In genomic region chr1:212007178-212007577, GRCh38 we compare ENCODE assay signal across 27 cellular contexts. TPM values are rescaled to one million over a fixed set of nuclear protein-coding genes. Genes with fewer than 3 reads are reported as not detected.
DNase-seq lines count a peak whose midpoint lies in the region; ATAC-seq, FAIRE-seq and TF ChIP-seq lines count a peak whose summit lies in the region.
"Had no signal": no experiment of that assay in that cellular context is flagged by ENCODE, and none has a peak within 500 bp of the region (broad histone marks: within the 10 kb centered on the region; RNA-seq: fewer than 3 reads in every experiment).

No MANE protein-coding gene starts in this region.

- H3K4me3 ChIP-seq in IMR-90 (ENCODE audit: insufficient read depth, low read depth, low read length): no peak overlapping the region
- no peak overlapping the region for H3K4me3 ChIP-seq in SJCRH30
- H3K4me3 ChIP-seq in K562: no peak overlapping the region
- H3K4me3 ChIP-seq: BLaER1, GM12878 had no signal

- no peak for DNase-seq in IMR-90
- DNase-seq in SJCRH30: no peak
- DNase-seq in K562 (ENCODE audit: extremely low read depth in 1 of 4, low spot score in 3 of 4): no peak
- DNase-seq in RWPE1 (ENCODE audit: low spot score): no peak
- DNase-seq in KG1 (lab: John Stamatoyannopoulos, UW): no peak
- DNase-seq: 8988T; ACHN; BE2C; C1 segment of cervical spinal cord; CD4-positive, alpha-beta memory T cell; CD4-positive, CD25-positive, alpha-beta regulatory T cell; CD8-positive, alpha-beta memory T cell; COR-L47; DMS 273 treated with DMSO at 0.1 percent for 48 hours; DMS153; DMS53; DMS79; DND-41; EL; GDM1 had no signal

- no peak overlapping the region for H3K4ac ChIP-seq in IMR-90 (ENCODE audit: low read depth, low read length)

- no peak for TF ChIP-seq RAD21 in IMR-90 (IDR thresholded peaks at IDR 0.05; ENCODE audit: low read length)
- no peak for TF ChIP-seq RAD21 in K562 (CRISPR knock-in tag; conservative IDR thresholded peaks at IDR 0.05 in 1 of 2, IDR thresholded peaks at IDR 0.05 in 1 of 2)

- H2BK120ac ChIP-seq in IMR-90 (ENCODE audit: low read depth, low read length): no peak overlapping the region

- H3K27me3 ChIP-seq in IMR-90 (ENCODE audit: control insufficient read depth, insufficient read depth, low read length): no peaks in the 10 kb centered on the region
- no peaks in the 10 kb centered on the region for H3K27me3 ChIP-seq in SJCRH30
- no peaks in the 10 kb centered on the region for H3K27me3 ChIP-seq in K562 (ENCODE audit: control insufficient read depth in 2 of 2, insufficient read depth in 2 of 2, low read length in 2 of 2)
- H3K27me3 ChIP-seq: BE2C, BLaER1 had no signal

- H4K20me1 ChIP-seq in IMR-90 (ENCODE audit: insufficient read depth, low read length) (no peaks in the 10 kb centered on the region), K562 (replicated peaks; ENCODE audit: control insufficient read depth, insufficient read depth, low read length) (no peaks in the 10 kb centered on the region)
- H4K20me1 ChIP-seq: BLaER1 had no signal

- H3K36me3 ChIP-seq in IMR-90 (ENCODE audit: control insufficient read depth, insufficient read depth, low read length): peaks cover 3% of the 10 kb centered on the region; the same call in 1 of the 2 replicates
- H3K36me3 ChIP-seq in SJCRH30: peaks cover 39% of the 10 kb centered on the region
- peaks cover 74% of the 10 kb centered on the region for H3K36me3 ChIP-seq in K562 (ENCODE audit: control insufficient read depth, insufficient read depth, low read length)

- TF ChIP-seq EP300 in K562 (IDR thresholded peaks at IDR 0.05; ENCODE audit: low read length): no peak

- no peak overlapping the region for H2BK20ac ChIP-seq in IMR-90 (ENCODE audit: low read depth, low read length)

- H2AK5ac ChIP-seq in IMR-90 (ENCODE audit: low read depth, low read length): no peak overlapping the region

- H3K4me1 ChIP-seq in IMR-90 (ENCODE audit: control insufficient read depth, insufficient read depth, low read length): peaks cover 4% of the 10 kb centered on the region
- peaks cover 16% of the 10 kb centered on the region for H3K4me1 ChIP-seq in SJCRH30
- no peaks in the 10 kb centered on the region; a peak in 1 of 5 replicates for H3K4me1 ChIP-seq in K562 (replicated peaks in 1 of 2; ENCODE audit: control insufficient read depth in 2 of 2, insufficient read depth in 2 of 2, low read length in 2 of 2)
- H3K4me1 ChIP-seq: BE2C, BLaER1 had no signal

- H3K23ac ChIP-seq in IMR-90 (ENCODE audit: low read depth, low read length): no peak overlapping the region

- WGBS in IMR-90 (ENCODE audit: extremely low coverage in 2 of 2, insufficient read length in 1 of 2), 2 experiments: no CpG with 5 or more reads among the region's 4 CpGs
- WGBS in K562 (ENCODE audit: insufficient coverage, low coverage, missing lambda C conversion rate): 93% methylated on average over 4 of the region's 4 CpGs

- in situ Hi-C loops in IMR-90 (cut with MboI; ENCODE audit: low sequenced_read_pairs): no loop called here
- in situ Hi-C loops in K562 (cut with MboI): no loop called here

- H3K4me2 ChIP-seq in IMR-90 (ENCODE audit: low read depth, low read length): no peak overlapping the region
- no peak overlapping the region for H3K4me2 ChIP-seq in K562 (ENCODE audit: insufficient read depth, low read length)
- H3K4me2 ChIP-seq: BLaER1 had no signal

- H2AFZ ChIP-seq in IMR-90 (replicated peaks; ENCODE audit: low read length, poor library complexity): no peak overlapping the region
- H2AFZ ChIP-seq in K562 (ENCODE audit: low read depth, low read length): no peak overlapping the region

- TF ChIP-seq CTCF in IMR-90 (conservative IDR thresholded peaks at IDR 0.05; ENCODE audit: low read depth, low read length) (no peak), K562 (IDR thresholded peaks at IDR 0.05 in 2 of 3, conservative IDR thresholded peaks at IDR 0.05 in 1 of 3; ENCODE audit: insufficient read depth in 2 of 3, low read depth in 1 of 3, low read length in 3 of 3) (no peak), RWPE1 (conservative IDR thresholded peaks at IDR 0.05; ENCODE audit: low read depth) (no peak)

- H3K27ac ChIP-seq in IMR-90 (ENCODE audit: insufficient read depth, low read length) (no peak overlapping the region), SJCRH30 (peak overlapping the region; percentile 27), K562 (ENCODE audit: extremely low read depth, low read depth, low read length) (no peak overlapping the region), RWPE1 (no peak overlapping the region)
- H3K27ac ChIP-seq: BLaER1 had no signal

- H2BK5ac ChIP-seq in IMR-90 (ENCODE audit: low read depth, low read length, poor library complexity, severe bottlenecking): no peak overlapping the region

- H3K79me1 ChIP-seq in IMR-90 (ENCODE audit: low read depth in 1 of 2, low read length in 2 of 2): peaks cover 5 to 7% of the 10 kb centered on the region in 2 experiments; a peak in 2 of 4 replicates

- ATAC-seq in IMR-90 (ENCODE audit: low read depth) (no peak), K562 (no peak), HG02973 (IDR thresholded peaks at IDR 0.05; ENCODE audit: unreplicated experiment) (no peak)
- ATAC-seq: GM12878 had no signal

- H4K91ac ChIP-seq in IMR-90 (ENCODE audit: insufficient read depth, low read depth, low read length): no peak overlapping the region

- intact Hi-C loops in IMR-90 (cut with micrococcal nuclease): no loop called here
- intact Hi-C loops in K562 (cut with micrococcal nuclease): no loop called here

- no peak overlapping the region for H4K5ac ChIP-seq in IMR-90 (ENCODE audit: low read depth, low read length)

- BruUV-seq in IMR-90 (replicated peaks; lab: Mats Ljungman, UMichigan): no TSS peak
- BruUV-seq in K562 (replicated peaks; lab: Mats Ljungman, UMichigan): no TSS peak

- POLR2A ChIA-PET in IMR-90 (lab: Charles Lee; ENCODE audit: unreplicated experiment): no interaction called here
- POLR2A ChIA-PET in K562 (lab: Yijun Ruan, JAX): interaction anchor here (0.9 kb wide), 1 partner anchor 10 kb away, joined by 3 read pairs; no protein-coding TSS in a partner anchor
- POLR2A ChIA-PET in RWPE1 (lab: Yijun Ruan, JAX; ENCODE audit: low non-redundant PET): no interaction called here

- H2BK15ac ChIP-seq in IMR-90 (ENCODE audit: low read depth, low read length): no peak overlapping the region

- no peak overlapping the region for H4K8ac ChIP-seq in IMR-90 (ENCODE audit: low read depth in 2 of 2, low read length in 2 of 2)

- H3K79me2 ChIP-seq in K562 (ENCODE audit: control insufficient read depth, insufficient read depth, low read length): no peaks in the 10 kb centered on the region

- peaks cover 3% of the 10 kb centered on the region; the same call in 1 of the 2 replicates for H3K9me1 ChIP-seq in IMR-90 (ENCODE audit: insufficient read depth, low read length)
- no peaks in the 10 kb centered on the region for H3K9me1 ChIP-seq in K562 (ENCODE audit: control insufficient read depth, insufficient read depth, low read length)

- no peak overlapping the region for H3K9ac ChIP-seq in IMR-90 (ENCODE audit: low read depth, low read length)
- no peak overlapping the region for H3K9ac ChIP-seq in K562 (ENCODE audit: insufficient read depth in 1 of 2, low read depth in 2 of 2, low read length in 2 of 2)
- H3K9ac ChIP-seq: BLaER1 had no signal

- H3K56ac ChIP-seq in IMR-90 (ENCODE audit: extremely low read depth, insufficient read depth, low read length): no peak overlapping the region

- CTCF ChIA-PET in IMR-90 (lab: Yijun Ruan, JAX): interaction anchor here (1.3 to 1.4 kb wide), 2 partner anchors 28 to 326 kb away, joined by 3 to 5 read pairs; partner anchors contain the start of genes DTL and INTS7
- CTCF ChIA-PET in K562 (lab: Yijun Ruan, JAX; ENCODE audit: low intra/inter-chr PET ratio): interaction anchor here (0.7 kb wide), 1 partner anchor 449 kb away, joined by 3 read pairs; no protein-coding TSS in a partner anchor
- CTCF ChIA-PET in RWPE1 (lab: Yijun Ruan, JAX): no interaction called here

- TF ChIP-seq POLR2A in IMR-90 (IDR thresholded peaks at IDR 0.05; ENCODE audit: low read depth, low read length) (no peak), K562 (conservative IDR thresholded peaks at IDR 0.05) (no peak)

- no peak overlapping the region for H3K14ac ChIP-seq in IMR-90 (replicated peaks; ENCODE audit: low read depth, low read length)

- no peak overlapping the region for H2AK9ac ChIP-seq in IMR-90 (replicated peaks; ENCODE audit: low read depth, low read length, poor library complexity)

- dilution Hi-C loops in IMR-90 (cut with HindIII; ENCODE audit: low sequenced_read_pairs, unreplicated experiment): no loop called here

- H3K9me3 ChIP-seq in IMR-90 (ENCODE audit: control insufficient read depth, insufficient read depth, low read length): no peaks in the 10 kb centered on the region
- no peaks in the 10 kb centered on the region for H3K9me3 ChIP-seq in SJCRH30 (replicated peaks)
- H3K9me3 ChIP-seq in K562 (replicated peaks; ENCODE audit: control insufficient read depth, insufficient read depth, low read depth, low read length): no peaks in the 10 kb centered on the region
- H3K9me3 ChIP-seq: BE2C, BLaER1 had no signal

- no peak overlapping the region for H3K18ac ChIP-seq in IMR-90 (ENCODE audit: low read depth, low read length)

- no peak for FAIRE-seq in K562 (lab: Jason Lieb, UNC)
- FAIRE-seq: A204.1, GM12878, GM12892, GM18507 had no signal

RNA-seq across cellular contexts. Expression of gene INTS7, which starts 28.2 kb away (rescaled TPM):
- total RNA-seq in IMR-90 (2012; rRNA removed) (20.3 and 24.9 TPM in 2 replicates), K562 (2014; rRNA removed) (27.3 and 33.8 TPM in 2 replicates), K562 (2014; rRNA removed; fragmentation: Illumina TruSeq; extraction: Trizol) (41.8 and 45.2 TPM in 2 replicates), K562 (2015; rRNA removed; fragmentation: Illumina TruSeq; extraction: Trizol) (34.3 and 38.9 TPM in 2 replicates), K562 (2021) (38.0 and 40.4 TPM in 2 replicates)
- polyA plus RNA-seq in IMR-90 (2012; rRNA removed) (8.3 and 8.8 TPM in 2 replicates), K562 (2011; rRNA removed) (66.4 and 68.4 TPM in 2 replicates), K562 (2014; fragmentation: Illumina TruSeq; extraction: Trizol) (42.8 and 51.2 TPM in 2 replicates), K562 (2014; fragmentation: Nextera tagmentation; extraction: Ambion mirVana) (10 to 100 TPM; 36.5 to 57.0 TPM), K562 (2014; rRNA removed) (29.8 and 33.3 TPM in 2 replicates)
- polyA plus RNA-seq in IMR-90 (2012; cell fraction: cytosol; rRNA removed): 2.3 and 4.0 TPM in 2 replicates
- polyA plus RNA-seq in IMR-90 (2012; cell fraction: nucleus; rRNA removed; ENCODE audit: low replicate concordance): 1.9 and 10.2 TPM in 2 replicates
- total RNA-seq in SJCRH30 (2014; rRNA removed; shearing (Covaris generic)): 41.2 and 43.1 TPM in 2 replicates
- 77.2 and 123 TPM in 2 replicates for total RNA-seq in K562 (2011; cell fraction: chromatin; rRNA removed; ENCODE audit: low replicate concordance)
- 32.5 and 36.2 TPM in 2 replicates for total RNA-seq in K562 (2011; cell fraction: nucleolus; rRNA removed)
- 45.5 and 66.6 TPM in 2 replicates for total RNA-seq in K562 (2011; cell fraction: nucleoplasm; rRNA removed)
- 29.8 and 33.2 TPM in 2 replicates for polyA plus RNA-seq in K562 (2011; cell fraction: cytosol; rRNA removed)
- 36.3 and 41.0 TPM in 2 replicates for polyA plus RNA-seq in K562 (2011; cell fraction: nucleus; rRNA removed)
- polyA plus RNA-seq in K562 (2012): 29.0 and 29.7 TPM in 2 replicates
- polyA minus RNA-seq in K562 (2011; rRNA and poly(A)+ RNA removed): 98.6 and 113 TPM in 2 replicates
- polyA minus RNA-seq in K562 (2011; cell fraction: cytosol; rRNA and poly(A)+ RNA removed): 39.9 and 52.7 TPM in 2 replicates
- polyA minus RNA-seq in K562 (2011; cell fraction: nucleus; rRNA and poly(A)+ RNA removed): 37.4 and 74.0 TPM in 2 replicates

RNA-seq across cellular contexts. Expression of gene DTL, which starts 28.4 kb away (rescaled TPM):
- total RNA-seq in IMR-90 (2012; rRNA removed) (16.7 and 19.9 TPM in 2 replicates), K562 (2014; rRNA removed) (49.1 and 57.4 TPM in 2 replicates), K562 (2014; rRNA removed; fragmentation: Illumina TruSeq; extraction: Trizol) (63.2 and 71.8 TPM in 2 replicates), K562 (2015; rRNA removed; fragmentation: Illumina TruSeq; extraction: Trizol) (49.2 and 57.7 TPM in 2 replicates), K562 (2021) (64.3 and 74.4 TPM in 2 replicates)
- polyA plus RNA-seq in IMR-90 (2012; rRNA removed) (10.5 and 11.8 TPM in 2 replicates), K562 (2011; rRNA removed) (66.2 and 86.2 TPM in 2 replicates), K562 (2014; fragmentation: Illumina TruSeq; extraction: Trizol) (70.5 and 81.0 TPM in 2 replicates), K562 (2014; fragmentation: Nextera tagmentation; extraction: Ambion mirVana) (10 to 100 TPM; 38.3 to 66.7 TPM), K562 (2014; rRNA removed) (42.9 and 48.6 TPM in 2 replicates)
- 2.5 and 3.3 TPM in 2 replicates for polyA plus RNA-seq in IMR-90 (2012; cell fraction: cytosol; rRNA removed)
- 2.7 and 10.6 TPM in 2 replicates for polyA plus RNA-seq in IMR-90 (2012; cell fraction: nucleus; rRNA removed; ENCODE audit: low replicate concordance)
- 81.8 and 82.1 TPM in 2 replicates for total RNA-seq in SJCRH30 (2014; rRNA removed; shearing (Covaris generic))
- 43.6 and 104 TPM in 2 replicates for total RNA-seq in K562 (2011; cell fraction: chromatin; rRNA removed; ENCODE audit: low replicate concordance)
- total RNA-seq in K562 (2011; cell fraction: nucleolus; rRNA removed): 28.5 and 36.7 TPM in 2 replicates
- total RNA-seq in K562 (2011; cell fraction: nucleoplasm; rRNA removed): 41.9 and 52.9 TPM in 2 replicates
- polyA plus RNA-seq in K562 (2011; cell fraction: cytosol; rRNA removed): 53.2 and 54.9 TPM in 2 replicates
- polyA plus RNA-seq in K562 (2011; cell fraction: nucleus; rRNA removed): 96.4 and 104 TPM in 2 replicates
- 42.5 and 55.4 TPM in 2 replicates for polyA plus RNA-seq in K562 (2012)
- polyA minus RNA-seq in K562 (2011; rRNA and poly(A)+ RNA removed): 116 and 121 TPM in 2 replicates
- 30.4 and 53.4 TPM in 2 replicates for polyA minus RNA-seq in K562 (2011; cell fraction: cytosol; rRNA and poly(A)+ RNA removed)
- 49.1 and 71.4 TPM in 2 replicates for polyA minus RNA-seq in K562 (2011; cell fraction: nucleus; rRNA and poly(A)+ RNA removed)
- polyA plus RNA-seq: CD14-positive monocyte had no signal
